In the genomic region with DNA sequence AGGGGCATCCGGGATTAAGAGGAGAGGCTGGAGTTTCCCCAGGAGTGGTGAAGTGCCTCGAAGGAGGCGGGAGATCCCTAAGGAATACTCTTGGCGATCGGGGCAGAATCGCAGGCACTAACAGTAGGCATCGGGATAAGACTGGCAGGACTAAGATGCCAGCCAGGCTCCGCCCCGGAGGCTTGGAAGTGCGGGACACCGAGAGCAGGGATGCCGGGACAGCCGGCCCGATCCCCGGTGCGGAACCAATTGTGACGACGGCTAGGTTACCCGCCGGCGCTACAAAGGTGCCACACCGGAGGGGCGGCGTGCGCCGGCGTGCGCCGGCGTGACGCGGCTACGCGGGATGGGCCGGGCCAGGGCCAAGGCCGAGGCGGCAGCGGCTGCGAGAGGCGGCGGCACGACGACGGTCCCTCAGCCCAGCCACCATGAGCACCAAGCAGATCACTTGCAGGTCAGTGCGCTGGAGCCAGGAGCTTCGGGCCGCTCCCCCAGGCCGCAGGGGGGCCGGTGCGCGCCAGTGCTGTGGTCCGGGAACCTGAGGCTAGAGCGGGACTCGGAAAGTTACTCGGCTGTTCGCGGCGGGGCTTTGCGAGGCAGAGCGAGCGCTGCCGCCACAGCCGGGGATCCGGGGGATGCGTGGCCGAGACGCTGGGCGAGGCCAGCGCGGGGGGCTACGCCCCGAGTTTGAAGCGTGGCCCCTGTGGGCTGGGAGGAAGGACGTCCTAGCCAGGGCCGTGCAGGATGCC, we compare ENCODE assay signal across 8 cellular contexts. TPM values are rescaled to one million over a fixed set of nuclear protein-coding genes. Genes with fewer than 3 reads are reported as not detected.
DNase-seq lines count a peak whose midpoint lies in the region; ATAC-seq and TF ChIP-seq lines count a peak whose summit lies in the region.

A gene with protein sequence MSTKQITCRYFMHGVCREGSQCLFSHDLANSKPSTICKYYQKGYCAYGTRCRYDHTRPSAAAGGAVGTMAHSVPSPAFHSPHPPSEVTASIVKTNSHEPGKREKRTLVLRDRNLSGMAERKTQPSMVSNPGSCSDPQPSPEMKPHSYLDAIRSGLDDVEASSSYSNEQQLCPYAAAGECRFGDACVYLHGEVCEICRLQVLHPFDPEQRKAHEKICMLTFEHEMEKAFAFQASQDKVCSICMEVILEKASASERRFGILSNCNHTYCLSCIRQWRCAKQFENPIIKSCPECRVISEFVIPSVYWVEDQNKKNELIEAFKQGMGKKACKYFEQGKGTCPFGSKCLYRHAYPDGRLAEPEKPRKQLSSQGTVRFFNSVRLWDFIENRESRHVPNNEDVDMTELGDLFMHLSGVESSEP (plus strand): TSS at position 365 of the 749 bp plus-strand sequence. CDS start 64 bp downstream, at position 429.

- TF ChIP-seq RAD21 in liver (IDR thresholded peaks at IDR 0.05), result peak in 1 of 2 donors; percentile 2

- TF ChIP-seq POLR2A in GM19099 (IDR thresholded peaks at IDR 0.05; ENCODE audit: extremely low read depth, insufficient read length, low read depth), result peak; percentile 99

- H3K27me3 ChIP-seq in BJ (ENCODE audit: control insufficient read depth, insufficient read depth, low read length) (no peaks in the 10 kb centered on the region), liver (ENCODE audit: control insufficient read depth in 4 of 4, insufficient read depth in 4 of 4, low read length in 3 of 4) (peaks cover 0 to 2% (median 0%) of the 10 kb centered on the region in 4 donors)

- no peaks in the 10 kb centered on the region for H3K9me3 ChIP-seq in liver (ENCODE audit: control insufficient read depth in 4 of 4, low read length in 3 of 4)

- peaks cover 0 to 39% (median 26%) of the 10 kb centered on the region in 4 donors for H3K4me1 ChIP-seq in liver (ENCODE audit: control insufficient read depth in 4 of 4, insufficient read depth in 4 of 4, low read length in 3 of 4)

- DNase-seq in BJ (ENCODE audit: low read depth) (no peak), NCI-H748 (lab: John Stamatoyannopoulos, UW; ENCODE audit: unreplicated experiment) (peak; percentile 86), dermis blood vessel endothelial cell (peak; percentile 93)
- DNase-seq in activated CD4-positive, alpha-beta T cell treated with anti-CD3 and anti-CD28 coated beads, Interleukin-2, amount 50 U/mL, for 4 hours, result peak; percentile 72 to 73
- DNase-seq in stimulated activated CD4-positive, alpha-beta T cell treated with anti-CD3 and anti-CD28 coated beads, Interleukin-4, amount 100 ng/mL, for 24 hours, result peak; percentile 84

- peak; percentile 43 for ATAC-seq in HG03378 (IDR thresholded peaks at IDR 0.05; ENCODE audit: unreplicated experiment)

- under 1% methylated on average over 75 of the region's 75 CpGs for WGBS in liver

- H3K4me3 ChIP-seq in BJ (ENCODE audit: low read depth, low read length) (peak within 1 kb of the TSS; percentile 98), liver (ENCODE audit: low read depth in 1 of 3, low read length in 3 of 3) (peak within 1 kb of the TSS; percentile 86 to 99 (median 93))

- TF ChIP-seq CTCF in BJ (IDR thresholded peaks at IDR 0.05; ENCODE audit: insufficient read depth, low read depth, low read length) (no peak; the same call in 1 of the 2 replicates), liver (IDR thresholded peaks at IDR 0.05; ENCODE audit: low read depth, low read length, missing input control) (no peak)

- H3K27ac ChIP-seq in liver (ENCODE audit: low read depth in 1 of 2, low read length in 2 of 2), result peak within 1 kb of the TSS; percentile 97 to 100

- no peaks in the 10 kb centered on the region for H3K36me3 ChIP-seq in BJ (ENCODE audit: control insufficient read depth, insufficient read depth, low read length)
- H3K36me3 ChIP-seq in liver (ENCODE audit: control insufficient read depth in 4 of 4, insufficient read depth in 3 of 4, low read depth in 1 of 4, low read length in 3 of 4), result no peaks in the 10 kb centered on the region

- peak within 1 kb of the TSS; percentile 76 to 98 for H3K9ac ChIP-seq in liver (ENCODE audit: low read depth in 1 of 2, low read length in 2 of 2)

- POLR2A ChIA-PET in BJ (lab: Charles Lee), result no interaction called here

- CTCF ChIA-PET in BJ (lab: Yijun Ruan, JAX), result interaction anchor here (1.9 kb wide), 1 partner anchor 11 kb away, joined by 5 read pairs; a partner anchor contains a TSS

TF ChIP-seq in liver, 16 proteins besides CTCF, POLR2A, EP300 and RAD21:
- peak; percentile 20 for TF ChIP-seq NR2F2 (IDR thresholded peaks at IDR 0.05)
- TF ChIP-seq HNF4A (conservative IDR thresholded peaks at IDR 0.05), result peak in 1 of 2 donors; percentile 10
- peak; percentile 42 for TF ChIP-seq YY1 (IDR thresholded peaks at IDR 0.05)
- peak; percentile 18 for TF ChIP-seq SP1 (IDR thresholded peaks at IDR 0.05)
- TF ChIP-seq EGR1 (IDR thresholded peaks at IDR 0.05; ENCODE audit: low read depth in 2 of 2), result no peak
- no peak for TF ChIP-seq HNF4G (IDR thresholded peaks at IDR 0.05)
- TF ChIP-seq, protein P1, sequence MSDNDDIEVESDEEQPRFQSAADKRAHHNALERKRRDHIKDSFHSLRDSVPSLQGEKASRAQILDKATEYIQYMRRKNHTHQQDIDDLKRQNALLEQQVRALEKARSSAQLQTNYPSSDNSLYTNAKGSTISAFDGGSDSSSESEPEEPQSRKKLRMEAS (IDR thresholded peaks at IDR 0.05), result peak; percentile 31
- TF ChIP-seq, protein P2, sequence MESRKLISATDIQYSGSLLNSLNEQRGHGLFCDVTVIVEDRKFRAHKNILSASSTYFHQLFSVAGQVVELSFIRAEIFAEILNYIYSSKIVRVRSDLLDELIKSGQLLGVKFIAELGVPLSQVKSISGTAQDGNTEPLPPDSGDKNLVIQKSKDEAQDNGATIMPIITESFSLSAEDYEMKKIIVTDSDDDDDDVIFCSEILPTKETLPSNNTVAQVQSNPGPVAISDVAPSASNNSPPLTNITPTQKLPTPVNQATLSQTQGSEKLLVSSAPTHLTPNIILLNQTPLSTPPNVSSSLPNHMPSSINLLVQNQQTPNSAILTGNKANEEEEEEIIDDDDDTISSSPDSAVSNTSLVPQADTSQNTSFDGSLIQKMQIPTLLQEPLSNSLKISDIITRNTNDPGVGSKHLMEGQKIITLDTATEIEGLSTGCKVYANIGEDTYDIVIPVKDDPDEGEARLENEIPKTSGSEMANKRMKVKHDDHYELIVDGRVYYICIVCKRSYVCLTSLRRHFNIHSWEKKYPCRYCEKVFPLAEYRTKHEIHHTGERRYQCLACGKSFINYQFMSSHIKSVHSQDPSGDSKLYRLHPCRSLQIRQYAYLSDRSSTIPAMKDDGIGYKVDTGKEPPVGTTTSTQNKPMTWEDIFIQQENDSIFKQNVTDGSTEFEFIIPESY (IDR thresholded peaks at IDR 0.05), result no peak
- TF ChIP-seq, protein P3, sequence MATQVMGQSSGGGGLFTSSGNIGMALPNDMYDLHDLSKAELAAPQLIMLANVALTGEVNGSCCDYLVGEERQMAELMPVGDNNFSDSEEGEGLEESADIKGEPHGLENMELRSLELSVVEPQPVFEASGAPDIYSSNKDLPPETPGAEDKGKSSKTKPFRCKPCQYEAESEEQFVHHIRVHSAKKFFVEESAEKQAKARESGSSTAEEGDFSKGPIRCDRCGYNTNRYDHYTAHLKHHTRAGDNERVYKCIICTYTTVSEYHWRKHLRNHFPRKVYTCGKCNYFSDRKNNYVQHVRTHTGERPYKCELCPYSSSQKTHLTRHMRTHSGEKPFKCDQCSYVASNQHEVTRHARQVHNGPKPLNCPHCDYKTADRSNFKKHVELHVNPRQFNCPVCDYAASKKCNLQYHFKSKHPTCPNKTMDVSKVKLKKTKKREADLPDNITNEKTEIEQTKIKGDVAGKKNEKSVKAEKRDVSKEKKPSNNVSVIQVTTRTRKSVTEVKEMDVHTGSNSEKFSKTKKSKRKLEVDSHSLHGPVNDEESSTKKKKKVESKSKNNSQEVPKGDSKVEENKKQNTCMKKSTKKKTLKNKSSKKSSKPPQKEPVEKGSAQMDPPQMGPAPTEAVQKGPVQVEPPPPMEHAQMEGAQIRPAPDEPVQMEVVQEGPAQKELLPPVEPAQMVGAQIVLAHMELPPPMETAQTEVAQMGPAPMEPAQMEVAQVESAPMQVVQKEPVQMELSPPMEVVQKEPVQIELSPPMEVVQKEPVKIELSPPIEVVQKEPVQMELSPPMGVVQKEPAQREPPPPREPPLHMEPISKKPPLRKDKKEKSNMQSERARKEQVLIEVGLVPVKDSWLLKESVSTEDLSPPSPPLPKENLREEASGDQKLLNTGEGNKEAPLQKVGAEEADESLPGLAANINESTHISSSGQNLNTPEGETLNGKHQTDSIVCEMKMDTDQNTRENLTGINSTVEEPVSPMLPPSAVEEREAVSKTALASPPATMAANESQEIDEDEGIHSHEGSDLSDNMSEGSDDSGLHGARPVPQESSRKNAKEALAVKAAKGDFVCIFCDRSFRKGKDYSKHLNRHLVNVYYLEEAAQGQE (IDR thresholded peaks at IDR 0.05), result peak; percentile 26
- TF ChIP-seq, protein P4, sequence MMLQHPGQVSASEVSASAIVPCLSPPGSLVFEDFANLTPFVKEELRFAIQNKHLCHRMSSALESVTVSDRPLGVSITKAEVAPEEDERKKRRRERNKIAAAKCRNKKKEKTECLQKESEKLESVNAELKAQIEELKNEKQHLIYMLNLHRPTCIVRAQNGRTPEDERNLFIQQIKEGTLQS (IDR thresholded peaks at IDR 0.05), result no peak
- TF ChIP-seq GABPA (IDR thresholded peaks at IDR 0.05 in 1 of 2, conservative IDR thresholded peaks at IDR 0.05 in 1 of 2), result peak; percentile 65 to 85
- TF ChIP-seq JUND (IDR thresholded peaks at IDR 0.05), result no peak
- TF ChIP-seq RXRA (IDR thresholded peaks at IDR 0.05), result no peak
- TF ChIP-seq FOXA1 (IDR thresholded peaks at IDR 0.05), result no peak
- TF ChIP-seq TAF1 (conservative IDR thresholded peaks at IDR 0.05), result no peak
- no peak for TF ChIP-seq FOXA2 (IDR thresholded peaks at IDR 0.05)
TF ChIP-seq in liver: peak in this region for 7.

RNA-seq across cellular contexts. Expression of the gene that starts here (rescaled TPM):
- polyA plus RNA-seq in BJ (2011; rRNA removed), result 49.2 and 56.2 TPM in 2 replicates
- 24.1 and 45.8 TPM in 2 replicates for polyA minus RNA-seq in BJ (2011; rRNA and poly(A)+ RNA removed)
- 40.5 and 43.4 TPM in 2 replicates for total RNA-seq in dermis blood vessel endothelial cell
- 10 to 100 TPM; 12.9 to 17.3 TPM for total RNA-seq in liver
- polyA plus RNA-seq in liver, result 10 to 100 TPM in 1 of 2 donors, 1 to 10 TPM in 1; 6.1 to 10.5 TPM
